Comparison of ENCODE assay signal across 8 cellular contexts in genomic region chr11:123301696-123302400, GRCh38.
A peak's percentile ranks its signal among the peaks of the same experiment; 100 is the strongest.
DNase-seq lines count a peak whose midpoint lies in the region; ATAC-seq and TF ChIP-seq lines count a peak whose summit lies in the region.

No MANE protein-coding gene starts in this region.

- 0 to 7% methylated on average over 5 to 11 of the region's 56 CpGs for WGBS in gastroesophageal sphincter (ENCODE audit: low coverage in 1 of 2), 2 donors
- 11% methylated on average over 22 of the region's 56 CpGs for WGBS in suprapubic skin

- intact Hi-C loops in OCI-LY7 (cut with micrococcal nuclease; ENCODE audit: unreplicated experiment) = loop anchor here (5.0 kb wide), 1 partner anchor 175 kb away; no protein-coding TSS in a partner anchor

- H3K9me3 ChIP-seq in OCI-LY7 (ENCODE audit: low read length) (peaks cover 34% of the 10 kb centered on the region), gastroesophageal sphincter (no peaks in the 10 kb centered on the region), suprapubic skin (no peaks in the 10 kb centered on the region)

- DNase-seq in NCI-H146 (lab: John Stamatoyannopoulos, UW) (peak; percentile 59), NCI-H146 treated with DMSO at 0.1 percent for 48 hours (lab: John Stamatoyannopoulos, UW; ENCODE audit: unreplicated experiment) (no peak), OCI-LY7 (ENCODE audit: low spot score) (no peak), nucleus accumbens (lab: John Stamatoyannopoulos, UW) (peak in 40 of 56 donors; percentile 9 to 77 (median 34)), suprapubic skin (ENCODE audit: low spot score in 2 of 2) (peak in 1 of 2 donors; percentile 64)
- DNase-seq in activated T-helper 9 cell treated with anti-CD3 and anti-CD28 coated beads, Interleukin-2, amount 50 U/mL, for 16 hours (ENCODE audit: low read depth) = peak; percentile 55

- TF ChIP-seq EP300 in gastroesophageal sphincter (IDR thresholded peaks at IDR 0.05) (no peak), suprapubic skin (IDR thresholded peaks at IDR 0.05) (no peak)

- peak overlapping the region; percentile 79; the same call in 1 of the 2 replicates for H2AFZ ChIP-seq in OCI-LY7 (ENCODE audit: low read length)

- H3K4me1 ChIP-seq in OCI-LY7 (ENCODE audit: insufficient read depth, low read length, poor library complexity, severe bottlenecking) (peaks cover 60% of the 10 kb centered on the region), gastroesophageal sphincter (peaks cover 0 to 15% (median 0%) of the 10 kb centered on the region in 3 donors), suprapubic skin (peaks cover 15% of the 10 kb centered on the region)

- H3K79me2 ChIP-seq in OCI-LY7 (ENCODE audit: insufficient read depth, low read depth, low read length) = no peaks in the 10 kb centered on the region

- H3K9me2 ChIP-seq in OCI-LY7 (ENCODE audit: insufficient read depth, low read length) = no peaks in the 10 kb centered on the region

- no peaks in the 10 kb centered on the region for H4K20me1 ChIP-seq in OCI-LY7 (ENCODE audit: insufficient read depth, low read length)

- BruUV-seq in OCI-LY7 (replicated peaks; lab: Mats Ljungman, UMichigan) = no TSS peak

- ATAC-seq in HG03095 (IDR thresholded peaks at IDR 0.05; ENCODE audit: unreplicated experiment) = peak; percentile 66
- ATAC-seq in gastroesophageal sphincter = peak; percentile 83

- TF ChIP-seq CTCF in OCI-LY7 (conservative IDR thresholded peaks at IDR 0.05; ENCODE audit: low read length) (peak; percentile 71), gastroesophageal sphincter (IDR thresholded peaks at IDR 0.05) (peak; percentile 85 to 97 (median 90)), suprapubic skin (IDR thresholded peaks at IDR 0.05) (peak; percentile 32 to 91)

- H3K27ac ChIP-seq in OCI-LY7 (ENCODE audit: low read depth, low read length, poor library complexity, severe bottlenecking) = peak overlapping the region; percentile 95
- peak overlapping the region in 1 of 4 donors; percentile 5 for H3K27ac ChIP-seq in gastroesophageal sphincter
- H3K27ac ChIP-seq in suprapubic skin = no peak overlapping the region

- H3K4me2 ChIP-seq in OCI-LY7 (ENCODE audit: low read length) = peak overlapping the region; percentile 69

- CTCF ChIA-PET in OCI-LY7 (lab: Charles Lee; ENCODE audit: unreplicated experiment) = interaction anchor here (0.6 kb wide), 1 partner anchor 237 kb away, joined by 3 read pairs; no protein-coding TSS in a partner anchor

- POLR2A ChIA-PET in OCI-LY7 (lab: Charles Lee) = no interaction called here

- H3K27me3 ChIP-seq in gastroesophageal sphincter (peaks cover 33% of the 10 kb centered on the region), suprapubic skin (peaks cover 8% of the 10 kb centered on the region)

- H3K4me3 ChIP-seq in OCI-LY7 (ENCODE audit: low read depth, low read length, poor library complexity, severe bottlenecking) (no peak overlapping the region), gastroesophageal sphincter (peak overlapping the region; percentile 27 to 53), suprapubic skin (peak overlapping the region; percentile 47)

- no peak for TF ChIP-seq POLR2A in gastroesophageal sphincter (IDR thresholded peaks at IDR 0.05)
- no peak for TF ChIP-seq POLR2A in suprapubic skin (IDR thresholded peaks at IDR 0.05)

- H3K36me3 ChIP-seq in OCI-LY7 (ENCODE audit: insufficient read depth, low read length) (peaks cover 4% of the 10 kb centered on the region; the same call in 1 of the 2 replicates), gastroesophageal sphincter (no peaks in the 10 kb centered on the region), suprapubic skin (no peaks in the 10 kb centered on the region)

Comparison
In these comparisons a context has a peak if more than half of its experiments do, and no peak if none do; other contexts are left out.
1. DNase-seq: peak in NCI-H146 (single experiment), activated T-helper 9 cell treated with anti-CD3 and anti-CD28 coated beads, Interleukin-2, amount 50 U/mL, for 16 hours (single experiment) and nucleus accumbens (40 of 56); none in NCI-H146 treated with DMSO at 0.1 percent for 48 hours (single experiment) and OCI-LY7 (single experiment).
2. Peak in every context shown above with its lines, with median percentiles within 50 percentile points of each other: CTCF ChIP-seq.